1 cellular context compared by ENCODE assay signal in genomic region chr17:4551796-4552525, GRCh38.
TF ChIP-seq lines count a peak whose summit lies in the region.

No MANE protein-coding gene starts in this region.

TF ChIP-seq in H1, 55 proteins besides CTCF, POLR2A, EP300 and RAD21:
- TF ChIP-seq TBP (IDR thresholded peaks at IDR 0.05; ENCODE audit: low read depth, low read length) (no peak), SUZ12 (IDR thresholded peaks at IDR 0.05; ENCODE audit: low read length) (no peak), KDM1A (IDR thresholded peaks at IDR 0.05; ENCODE audit: borderline replicate concordance, low read length) (no peak), YY1 (IDR thresholded peaks at IDR 0.05; ENCODE audit: low read depth, low read length) (no peak), SP2 (IDR thresholded peaks at IDR 0.05; ENCODE audit: low read length) (no peak), JUN (IDR thresholded peaks at IDR 0.05; ENCODE audit: low read depth, low read length) (no peak), HDAC2 (IDR thresholded peaks at IDR 0.05; ENCODE audit: borderline replicate concordance in 1 of 2, low read depth in 2 of 2, low read length in 2 of 2) (no peak)
- TF ChIP-seq, protein P1, sequence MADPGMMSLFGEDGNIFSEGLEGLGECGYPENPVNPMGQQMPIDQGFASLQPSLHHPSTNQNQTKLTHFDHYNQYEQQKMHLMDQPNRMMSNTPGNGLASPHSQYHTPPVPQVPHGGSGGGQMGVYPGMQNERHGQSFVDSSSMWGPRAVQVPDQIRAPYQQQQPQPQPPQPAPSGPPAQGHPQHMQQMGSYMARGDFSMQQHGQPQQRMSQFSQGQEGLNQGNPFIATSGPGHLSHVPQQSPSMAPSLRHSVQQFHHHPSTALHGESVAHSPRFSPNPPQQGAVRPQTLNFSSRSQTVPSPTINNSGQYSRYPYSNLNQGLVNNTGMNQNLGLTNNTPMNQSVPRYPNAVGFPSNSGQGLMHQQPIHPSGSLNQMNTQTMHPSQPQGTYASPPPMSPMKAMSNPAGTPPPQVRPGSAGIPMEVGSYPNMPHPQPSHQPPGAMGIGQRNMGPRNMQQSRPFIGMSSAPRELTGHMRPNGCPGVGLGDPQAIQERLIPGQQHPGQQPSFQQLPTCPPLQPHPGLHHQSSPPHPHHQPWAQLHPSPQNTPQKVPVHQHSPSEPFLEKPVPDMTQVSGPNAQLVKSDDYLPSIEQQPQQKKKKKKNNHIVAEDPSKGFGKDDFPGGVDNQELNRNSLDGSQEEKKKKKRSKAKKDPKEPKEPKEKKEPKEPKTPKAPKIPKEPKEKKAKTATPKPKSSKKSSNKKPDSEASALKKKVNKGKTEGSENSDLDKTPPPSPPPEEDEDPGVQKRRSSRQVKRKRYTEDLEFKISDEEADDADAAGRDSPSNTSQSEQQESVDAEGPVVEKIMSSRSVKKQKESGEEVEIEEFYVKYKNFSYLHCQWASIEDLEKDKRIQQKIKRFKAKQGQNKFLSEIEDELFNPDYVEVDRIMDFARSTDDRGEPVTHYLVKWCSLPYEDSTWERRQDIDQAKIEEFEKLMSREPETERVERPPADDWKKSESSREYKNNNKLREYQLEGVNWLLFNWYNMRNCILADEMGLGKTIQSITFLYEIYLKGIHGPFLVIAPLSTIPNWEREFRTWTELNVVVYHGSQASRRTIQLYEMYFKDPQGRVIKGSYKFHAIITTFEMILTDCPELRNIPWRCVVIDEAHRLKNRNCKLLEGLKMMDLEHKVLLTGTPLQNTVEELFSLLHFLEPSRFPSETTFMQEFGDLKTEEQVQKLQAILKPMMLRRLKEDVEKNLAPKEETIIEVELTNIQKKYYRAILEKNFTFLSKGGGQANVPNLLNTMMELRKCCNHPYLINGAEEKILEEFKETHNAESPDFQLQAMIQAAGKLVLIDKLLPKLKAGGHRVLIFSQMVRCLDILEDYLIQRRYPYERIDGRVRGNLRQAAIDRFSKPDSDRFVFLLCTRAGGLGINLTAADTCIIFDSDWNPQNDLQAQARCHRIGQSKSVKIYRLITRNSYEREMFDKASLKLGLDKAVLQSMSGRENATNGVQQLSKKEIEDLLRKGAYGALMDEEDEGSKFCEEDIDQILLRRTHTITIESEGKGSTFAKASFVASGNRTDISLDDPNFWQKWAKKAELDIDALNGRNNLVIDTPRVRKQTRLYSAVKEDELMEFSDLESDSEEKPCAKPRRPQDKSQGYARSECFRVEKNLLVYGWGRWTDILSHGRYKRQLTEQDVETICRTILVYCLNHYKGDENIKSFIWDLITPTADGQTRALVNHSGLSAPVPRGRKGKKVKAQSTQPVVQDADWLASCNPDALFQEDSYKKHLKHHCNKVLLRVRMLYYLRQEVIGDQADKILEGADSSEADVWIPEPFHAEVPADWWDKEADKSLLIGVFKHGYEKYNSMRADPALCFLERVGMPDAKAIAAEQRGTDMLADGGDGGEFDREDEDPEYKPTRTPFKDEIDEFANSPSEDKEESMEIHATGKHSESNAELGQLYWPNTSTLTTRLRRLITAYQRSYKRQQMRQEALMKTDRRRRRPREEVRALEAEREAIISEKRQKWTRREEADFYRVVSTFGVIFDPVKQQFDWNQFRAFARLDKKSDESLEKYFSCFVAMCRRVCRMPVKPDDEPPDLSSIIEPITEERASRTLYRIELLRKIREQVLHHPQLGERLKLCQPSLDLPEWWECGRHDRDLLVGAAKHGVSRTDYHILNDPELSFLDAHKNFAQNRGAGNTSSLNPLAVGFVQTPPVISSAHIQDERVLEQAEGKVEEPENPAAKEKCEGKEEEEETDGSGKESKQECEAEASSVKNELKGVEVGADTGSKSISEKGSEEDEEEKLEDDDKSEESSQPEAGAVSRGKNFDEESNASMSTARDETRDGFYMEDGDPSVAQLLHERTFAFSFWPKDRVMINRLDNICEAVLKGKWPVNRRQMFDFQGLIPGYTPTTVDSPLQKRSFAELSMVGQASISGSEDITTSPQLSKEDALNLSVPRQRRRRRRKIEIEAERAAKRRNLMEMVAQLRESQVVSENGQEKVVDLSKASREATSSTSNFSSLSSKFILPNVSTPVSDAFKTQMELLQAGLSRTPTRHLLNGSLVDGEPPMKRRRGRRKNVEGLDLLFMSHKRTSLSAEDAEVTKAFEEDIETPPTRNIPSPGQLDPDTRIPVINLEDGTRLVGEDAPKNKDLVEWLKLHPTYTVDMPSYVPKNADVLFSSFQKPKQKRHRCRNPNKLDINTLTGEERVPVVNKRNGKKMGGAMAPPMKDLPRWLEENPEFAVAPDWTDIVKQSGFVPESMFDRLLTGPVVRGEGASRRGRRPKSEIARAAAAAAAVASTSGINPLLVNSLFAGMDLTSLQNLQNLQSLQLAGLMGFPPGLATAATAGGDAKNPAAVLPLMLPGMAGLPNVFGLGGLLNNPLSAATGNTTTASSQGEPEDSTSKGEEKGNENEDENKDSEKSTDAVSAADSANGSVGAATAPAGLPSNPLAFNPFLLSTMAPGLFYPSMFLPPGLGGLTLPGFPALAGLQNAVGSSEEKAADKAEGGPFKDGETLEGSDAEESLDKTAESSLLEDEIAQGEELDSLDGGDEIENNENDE (IDR thresholded peaks at IDR 0.05; ENCODE audit: insufficient replicate concordance, low read length): no peak
